Comparison of ENCODE assay signal across 23 cellular contexts in genomic region chr2:25608718-25609117, GRCh38.
"Had no signal": no experiment of that assay in that cellular context is flagged by ENCODE, and none has a peak within 500 bp of the region (broad histone marks: within the 10 kb centered on the region; RNA-seq: fewer than 3 reads in every experiment).

No MANE protein-coding gene starts in this region.

- DNase-seq: activated CD4-positive, alpha-beta T cell treated with anti-CD3 and anti-CD28 coated beads, Interleukin-2, amount 10 ng/mL, durations not matched to agents 7 days and 5 days; activated CD4-positive, CD25-positive, alpha-beta regulatory T cell treated with anti-CD3 and anti-CD28 coated beads, Interleukin-2, amount 50 U/mL, for 72 hours; activated CD8-positive, alpha-beta T cell treated with anti-CD3 and anti-CD28 coated beads, Interleukin-2, amount 10 ng/mL, durations not matched to agents 7 days and 5 days; activated effector memory CD4-positive, alpha-beta T cell treated with Interleukin-2 at 50 U/mL for 16 hours; activated naive CD4-positive, alpha-beta T cell treated with anti-CD3 and anti-CD28 coated beads for 36 hours; activated naive CD8-positive, alpha-beta T cell treated with anti-CD3 and anti-CD28 coated beads, Interleukin-2, amount 50 U/mL, for 24 hours; activated T-cell treated with anti-CD3 and anti-CD28 coated beads, Interleukin-2, amount 50 U/mL, for 1 hour; anterior cingulate cortex; body of pancreas; cortex of kidney; heart right ventricle; immature natural killer cell; left ventricle myocardium inferior; occipital lobe; small intestine; stimulated activated CD4-positive, alpha-beta T cell treated with anti-CD3 and anti-CD28 coated beads, Interleukin-2, amount 100 ng/mL, for 24 hours; stomach; T-cell; trophoblast cell; uterus had no signal

- H3K27me3 Mint-ChIP-seq: activated CD4-positive, alpha-beta T cell treated with anti-CD3 and anti-CD28 coated beads, Interleukin-2, amount 10 ng/mL, durations not matched to agents 7 days and 5 days; activated naive CD8-positive, alpha-beta T cell treated with anti-CD3 and anti-CD28 coated beads, Interleukin-2, amount 50 U/mL, for 24 hours; T-cell had no signal

- FAIRE-seq: small intestine had no signal

- H3K4me1 Mint-ChIP-seq: immature natural killer cell; stimulated activated effector memory CD8-positive, alpha-beta T cell treated with anti-CD3 and anti-CD28 coated beads, Interleukin-12 subunit alpha, Interleukin-12 subunit beta, amount 100 ng/mL, for 72 hours had no signal

- H3K27ac Mint-ChIP-seq: activated CD4-positive, alpha-beta T cell treated with anti-CD3 and anti-CD28 coated beads, Interleukin-2, amount 10 ng/mL, durations not matched to agents 7 days and 5 days; activated CD8-positive, alpha-beta T cell treated with anti-CD3 and anti-CD28 coated beads, Interleukin-2, amount 10 ng/mL, durations not matched to agents 7 days and 5 days; activated naive CD4-positive, alpha-beta T cell treated with anti-CD3 and anti-CD28 coated beads for 36 hours; activated naive CD8-positive, alpha-beta T cell treated with anti-CD3 and anti-CD28 coated beads, Interleukin-2, amount 50 U/mL, for 24 hours; immature natural killer cell; stimulated activated effector memory CD8-positive, alpha-beta T cell treated with anti-CD3 and anti-CD28 coated beads, Interleukin-12 subunit alpha, Interleukin-12 subunit beta, amount 100 ng/mL, for 72 hours; T-helper 2 cell treated with Interferon-gamma antibody and Interleukin-4, amounts not matched to agents 5 μg/mL and 100 μg/mL, for 36 hours had no signal

- H3K4me3 Mint-ChIP-seq: activated CD4-positive, alpha-beta T cell treated with anti-CD3 and anti-CD28 coated beads, Interleukin-2, amount 10 ng/mL, durations not matched to agents 7 days and 5 days; activated CD8-positive, alpha-beta T cell treated with anti-CD3 and anti-CD28 coated beads, Interleukin-2, amount 10 ng/mL, durations not matched to agents 7 days and 5 days; activated naive CD4-positive, alpha-beta T cell treated with anti-CD3 and anti-CD28 coated beads for 36 hours; activated naive CD8-positive, alpha-beta T cell treated with anti-CD3 and anti-CD28 coated beads, Interleukin-2, amount 50 U/mL, for 24 hours; immature natural killer cell; stimulated activated effector memory CD8-positive, alpha-beta T cell treated with anti-CD3 and anti-CD28 coated beads, Interleukin-12 subunit alpha, Interleukin-12 subunit beta, amount 100 ng/mL, for 72 hours; T-cell; T-helper 2 cell treated with Interferon-gamma antibody and Interleukin-4, amounts not matched to agents 5 μg/mL and 100 μg/mL, for 36 hours had no signal

- H3K9me3 Mint-ChIP-seq: activated CD4-positive, alpha-beta T cell treated with anti-CD3 and anti-CD28 coated beads, Interleukin-2, amount 10 ng/mL, durations not matched to agents 7 days and 5 days; activated naive CD4-positive, alpha-beta T cell treated with anti-CD3 and anti-CD28 coated beads for 36 hours; activated naive CD8-positive, alpha-beta T cell treated with anti-CD3 and anti-CD28 coated beads, Interleukin-2, amount 50 U/mL, for 24 hours; immature natural killer cell; stimulated activated effector memory CD8-positive, alpha-beta T cell treated with anti-CD3 and anti-CD28 coated beads, Interleukin-12 subunit alpha, Interleukin-12 subunit beta, amount 100 ng/mL, for 72 hours; T-cell; T-helper 2 cell treated with Interferon-gamma antibody and Interleukin-4, amounts not matched to agents 5 μg/mL and 100 μg/mL, for 36 hours had no signal

- H3K36me3 Mint-ChIP-seq: immature natural killer cell; stimulated activated effector memory CD8-positive, alpha-beta T cell treated with anti-CD3 and anti-CD28 coated beads, Interleukin-12 subunit alpha, Interleukin-12 subunit beta, amount 100 ng/mL, for 72 hours; T-cell had no signal

- ATAC-seq: activated CD8-positive, alpha-beta T cell treated with anti-CD3 and anti-CD28 coated beads, Interleukin-2, amount 10 ng/mL, durations not matched to agents 7 days and 5 days; activated naive CD8-positive, alpha-beta T cell treated with anti-CD3 and anti-CD28 coated beads, Interleukin-2, amount 50 U/mL, for 24 hours; body of pancreas; heart right ventricle; sciatic nerve; stimulated activated effector memory CD8-positive, alpha-beta T cell treated with anti-CD3 and anti-CD28 coated beads, Interleukin-12 subunit alpha, Interleukin-12 subunit beta, amount 100 ng/mL, for 72 hours; T-cell had no signal
